17 cellular contexts compared by ENCODE assay signal in the genomic region with DNA sequence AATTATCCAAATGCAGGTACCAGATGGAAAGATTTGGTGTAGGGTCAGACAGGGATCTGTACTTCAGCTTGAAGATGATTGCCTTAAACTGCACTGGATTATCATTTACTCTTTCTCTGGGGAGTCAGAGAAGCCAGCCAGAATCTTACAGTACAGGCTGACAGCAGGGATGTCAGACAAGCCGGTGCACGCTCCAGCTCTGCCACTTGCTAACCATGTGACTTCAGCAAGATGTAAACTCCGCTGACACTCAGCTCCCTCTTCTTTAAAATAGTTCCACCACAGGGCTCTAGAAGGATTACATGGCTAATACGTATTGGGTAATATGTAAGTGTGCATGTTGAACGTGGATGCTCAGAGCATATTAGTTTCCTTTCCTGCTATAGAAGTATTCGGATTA.
DNase-seq lines count a peak whose midpoint lies in the region; ATAC-seq and TF ChIP-seq lines count a peak whose summit lies in the region.
"Had no signal": no experiment of that assay in that cellular context is flagged by ENCODE, and none has a peak within 500 bp of the region (broad histone marks: within the 10 kb centered on the region; RNA-seq: fewer than 3 reads in every experiment).

No MANE protein-coding gene starts in this region.

- H3K4me1 ChIP-seq in heart left ventricle = peaks cover 6 to 49% (median 25%) of the 10 kb centered on the region in 12 donors

- H3K4me2 ChIP-seq in neural cell (ENCODE audit: low read length) = no peak overlapping the region
- H3K4me2 ChIP-seq: SK-N-SH had no signal

- H3K27me3 ChIP-seq in heart left ventricle = no peaks in the 10 kb centered on the region
- no peaks in the 10 kb centered on the region for H3K27me3 ChIP-seq in WERI-Rb-1 (ENCODE audit: insufficient read depth, low read depth, severe bottlenecking)
- no peaks in the 10 kb centered on the region for H3K27me3 ChIP-seq in neural cell (ENCODE audit: insufficient read depth, low read depth, low read length)

- no peaks in the 10 kb centered on the region for H3K9me3 ChIP-seq in heart left ventricle
- no peaks in the 10 kb centered on the region for H3K9me3 ChIP-seq in WERI-Rb-1 (ENCODE audit: severe bottlenecking)
- no peaks in the 10 kb centered on the region for H3K9me3 ChIP-seq in neural cell (ENCODE audit: low read length)
- H3K9me3 ChIP-seq: SK-N-SH had no signal

- no peaks in the 10 kb centered on the region for H3K36me3 ChIP-seq in heart left ventricle
- H3K36me3 ChIP-seq in WERI-Rb-1 = no peaks in the 10 kb centered on the region
- H3K36me3 ChIP-seq in neural cell (ENCODE audit: insufficient read depth, low read length) = no peaks in the 10 kb centered on the region

- no peaks in the 10 kb centered on the region for H3K9me2 ChIP-seq in neural cell (ENCODE audit: insufficient read depth, low read length)
- H3K9me2 ChIP-seq: SK-N-SH had no signal

- H3K27ac ChIP-seq in heart left ventricle (peak overlapping the region in 1 of 12 donors; percentile 28), WERI-Rb-1 (peak overlapping the region; percentile 25; the same call in 1 of the 2 replicates), neural cell (ENCODE audit: low read length) (no peak overlapping the region)

- no peak overlapping the region for H3K9ac ChIP-seq in neural cell (ENCODE audit: low read length)
- H3K9ac ChIP-seq: SK-N-SH had no signal

- WGBS in heart left ventricle, 4 donors = 40 to 54% (median 47%) methylated on average over 6 of the region's 6 CpGs

- no peak overlapping the region for H2AFZ ChIP-seq in neural cell (ENCODE audit: low read depth, low read length)

- H3F3A ChIP-seq in neural cell (ENCODE audit: insufficient read depth, low read length, poor library complexity, severe bottlenecking) = no peaks in the 10 kb centered on the region

- TF ChIP-seq EP300 in neural cell (conservative IDR thresholded peaks at IDR 0.05; ENCODE audit: poor library complexity, severe bottlenecking) = peak; percentile 46

- H3K4me3 ChIP-seq in heart left ventricle (no peak overlapping the region), WERI-Rb-1 (ENCODE audit: low read depth, low read length) (no peak overlapping the region), neural cell (ENCODE audit: low read length) (no peak overlapping the region)

- TF ChIP-seq CTCF in heart left ventricle (IDR thresholded peaks at IDR 0.05) = no peak
- no peak for TF ChIP-seq CTCF in WERI-Rb-1 (IDR thresholded peaks at IDR 0.05; ENCODE audit: low read depth, low read length)
- TF ChIP-seq CTCF in neural cell (IDR thresholded peaks at IDR 0.05; ENCODE audit: poor library complexity, severe bottlenecking) = no peak

- H4K20me1 ChIP-seq in neural cell (ENCODE audit: insufficient read depth) = no peaks in the 10 kb centered on the region

- intact Hi-C loops in heart left ventricle (cut with DNase I) = loop anchor here in 5 of 10 donors (10.0 kb wide), 4 partner anchors 227 to 553 kb away; no protein-coding TSS in a partner anchor
- intact Hi-C loops in cardiac septum (cut with DNase I) = no loop called here

- no peak for TF ChIP-seq RAD21 in neural cell (conservative IDR thresholded peaks at IDR 0.05)

- TF ChIP-seq POLR2A in heart left ventricle (IDR thresholded peaks at IDR 0.05) = no peak

- no peaks in the 10 kb centered on the region for H3K79me2 ChIP-seq in neural cell (replicated peaks; ENCODE audit: insufficient read depth, low read length)

- ATAC-seq in heart left ventricle = peak in 3 of 4 donors; percentile 15 to 40 (median 37)
- ATAC-seq in HG02885 (IDR thresholded peaks at IDR 0.05; ENCODE audit: poor library complexity, unreplicated experiment) = no peak
- no peak for ATAC-seq in HG03280 (IDR thresholded peaks at IDR 0.05; ENCODE audit: unreplicated experiment)

- no peak for DNase-seq in heart left ventricle
- DNase-seq in cardiac septum (ENCODE audit: low spot score) = no peak
- DNase-seq in NCI-H2171 treated with DMSO at 0.1 percent for 48 hours (lab: John Stamatoyannopoulos, UW) = peak; percentile 87
- peak; percentile 81 for DNase-seq in WERI-Rb-1
- no peak for DNase-seq in NCI-H2029 treated with DMSO at 0.1 percent for 48 hours (lab: John Stamatoyannopoulos, UW)
- DNase-seq: ACHN; Calu3; CD4-positive, alpha-beta T cell; NCI-H1417 treated with DMSO at 0.1 percent for 48 hours; NCI-H510A treated with DMSO at 0.1 percent for 48 hours; NK-92 treated with Interleukin-12 subunit alpha and Interleukin-12 subunit beta, amount 100 ng/mL, for 24 hours; OCI-M1; SK-N-SH; T-helper 1 cell had no signal

TF ChIP-seq in neural cell, 6 proteins besides CTCF, POLR2A, EP300 and RAD21:
- no peak for TF ChIP-seq SMC3 (conservative IDR thresholded peaks at IDR 0.05; ENCODE audit: poor library complexity)
- no peak for TF ChIP-seq TAF1 (IDR thresholded peaks at IDR 0.05; ENCODE audit: low read depth)
- no peak for TF ChIP-seq MXI1 (conservative IDR thresholded peaks at IDR 0.05; ENCODE audit: poor library complexity, severe bottlenecking)
- TF ChIP-seq, protein P1, sequence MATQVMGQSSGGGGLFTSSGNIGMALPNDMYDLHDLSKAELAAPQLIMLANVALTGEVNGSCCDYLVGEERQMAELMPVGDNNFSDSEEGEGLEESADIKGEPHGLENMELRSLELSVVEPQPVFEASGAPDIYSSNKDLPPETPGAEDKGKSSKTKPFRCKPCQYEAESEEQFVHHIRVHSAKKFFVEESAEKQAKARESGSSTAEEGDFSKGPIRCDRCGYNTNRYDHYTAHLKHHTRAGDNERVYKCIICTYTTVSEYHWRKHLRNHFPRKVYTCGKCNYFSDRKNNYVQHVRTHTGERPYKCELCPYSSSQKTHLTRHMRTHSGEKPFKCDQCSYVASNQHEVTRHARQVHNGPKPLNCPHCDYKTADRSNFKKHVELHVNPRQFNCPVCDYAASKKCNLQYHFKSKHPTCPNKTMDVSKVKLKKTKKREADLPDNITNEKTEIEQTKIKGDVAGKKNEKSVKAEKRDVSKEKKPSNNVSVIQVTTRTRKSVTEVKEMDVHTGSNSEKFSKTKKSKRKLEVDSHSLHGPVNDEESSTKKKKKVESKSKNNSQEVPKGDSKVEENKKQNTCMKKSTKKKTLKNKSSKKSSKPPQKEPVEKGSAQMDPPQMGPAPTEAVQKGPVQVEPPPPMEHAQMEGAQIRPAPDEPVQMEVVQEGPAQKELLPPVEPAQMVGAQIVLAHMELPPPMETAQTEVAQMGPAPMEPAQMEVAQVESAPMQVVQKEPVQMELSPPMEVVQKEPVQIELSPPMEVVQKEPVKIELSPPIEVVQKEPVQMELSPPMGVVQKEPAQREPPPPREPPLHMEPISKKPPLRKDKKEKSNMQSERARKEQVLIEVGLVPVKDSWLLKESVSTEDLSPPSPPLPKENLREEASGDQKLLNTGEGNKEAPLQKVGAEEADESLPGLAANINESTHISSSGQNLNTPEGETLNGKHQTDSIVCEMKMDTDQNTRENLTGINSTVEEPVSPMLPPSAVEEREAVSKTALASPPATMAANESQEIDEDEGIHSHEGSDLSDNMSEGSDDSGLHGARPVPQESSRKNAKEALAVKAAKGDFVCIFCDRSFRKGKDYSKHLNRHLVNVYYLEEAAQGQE (IDR thresholded peaks at IDR 0.05; ENCODE audit: borderline replicate concordance) = no peak
- no peak for TF ChIP-seq POLR2AphosphoS5 (IDR thresholded peaks at IDR 0.05)
- no peak for TF ChIP-seq EZH2 (IDR thresholded peaks at IDR 0.05; ENCODE audit: borderline replicate concordance, insufficient read depth, low read length, poor library complexity, severe bottlenecking)
TF ChIP-seq in neural cell: peak in this region for 0.

Comparison
In these comparisons a context has a peak if more than half of its experiments do, and no peak if none do; other contexts are left out.
1. ATAC-seq: peak in heart left ventricle (3 of 4); none in HG02885 (single experiment) and HG03280 (single experiment).
2. DNase-seq: peak in NCI-H2171 treated with DMSO at 0.1 percent for 48 hours (single experiment) and WERI-Rb-1 (single experiment); none in heart left ventricle (0 of 5), cardiac septum (single experiment) and NCI-H2029 treated with DMSO at 0.1 percent for 48 hours (single experiment).